Comparison of ENCODE assay signal across 13 cellular contexts in the genomic region with DNA sequence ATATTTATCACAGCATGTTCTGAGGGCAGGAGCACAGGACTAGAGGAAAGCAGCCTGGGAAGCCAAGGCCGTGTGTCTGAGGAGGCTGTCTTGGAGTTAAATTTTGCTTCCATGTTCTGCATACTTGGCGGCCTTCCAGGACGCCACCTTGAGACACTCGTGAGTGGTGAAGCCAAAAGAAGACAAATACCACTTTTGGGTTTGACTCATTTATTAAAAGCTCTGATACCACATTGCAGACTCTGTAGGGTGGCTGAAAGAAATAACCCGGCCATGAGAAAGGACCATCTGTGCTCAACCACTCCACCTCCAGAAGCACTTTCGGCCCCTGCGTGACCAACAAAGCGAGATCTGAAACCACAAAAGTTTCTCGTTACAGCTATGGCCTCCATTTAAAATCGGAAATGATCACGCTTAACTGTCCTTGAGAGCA.
DNase-seq lines count a peak whose midpoint lies in the region; ATAC-seq, FAIRE-seq and TF ChIP-seq lines count a peak whose summit lies in the region.
"Had no signal": no experiment of that assay in that cellular context is flagged by ENCODE, and none has a peak within 500 bp of the region (broad histone marks: within the 10 kb centered on the region; RNA-seq: fewer than 3 reads in every experiment).

No MANE protein-coding gene starts in this region.

- CTCF ChIA-PET in activated CD8-positive, alpha-beta T cell treated with anti-CD3 and anti-CD28 coated beads, Interleukin-2, amount 10 ng/mL, durations not matched to agents 7 days and 5 days (lab: Charles Lee) = interaction anchor here (1.5 kb wide), 1 partner anchor 32 kb away, joined by 4 read pairs; no protein-coding TSS in a partner anchor

- H3K36me3 ChIP-seq in gastrocnemius medialis (peaks cover 5 to 45% of the 10 kb centered on the region in 2 donors), stomach (peaks cover 36 to 88% (median 82%) of the 10 kb centered on the region in 4 donors)

- ATAC-seq in HG02884 (IDR thresholded peaks at IDR 0.05; ENCODE audit: unreplicated experiment) = peak; percentile 97
- no peak for ATAC-seq in activated CD8-positive, alpha-beta T cell treated with anti-CD3 and anti-CD28 coated beads, Interleukin-2, amount 10 ng/mL, durations not matched to agents 7 days and 5 days
- no peak for ATAC-seq in gastrocnemius medialis
- ATAC-seq: activated CD4-positive, alpha-beta T cell treated with anti-CD3 and anti-CD28 coated beads for 36 hours; left lobe of liver; right cardiac atrium had no signal

- intact Hi-C loops in gastrocnemius medialis (cut with DNase I; ENCODE audit: low total_unique reads) (no loop called here), stomach (cut with DNase I; ENCODE audit: low total_unique reads) (no loop called here)

- H3K9me3 ChIP-seq in gastrocnemius medialis (no peaks in the 10 kb centered on the region), stomach (no peaks in the 10 kb centered on the region)

- TF ChIP-seq EP300 in stomach (IDR thresholded peaks at IDR 0.05) = no peak

- H3K4me3 Mint-ChIP-seq in activated CD8-positive, alpha-beta T cell treated with anti-CD3 and anti-CD28 coated beads, Interleukin-2, amount 10 ng/mL, durations not matched to agents 7 days and 5 days = no peak overlapping the region
- H3K4me3 Mint-ChIP-seq: activated CD4-positive, alpha-beta T cell treated with anti-CD3 and anti-CD28 coated beads for 36 hours had no signal

- H3K4me1 ChIP-seq in gastrocnemius medialis (peaks cover 10% of the 10 kb centered on the region in 2 donors), stomach (peaks cover 0 to 35% (median 14%) of the 10 kb centered on the region in 4 donors)

- H3K4me1 Mint-ChIP-seq in activated CD8-positive, alpha-beta T cell treated with anti-CD3 and anti-CD28 coated beads, Interleukin-2, amount 10 ng/mL, durations not matched to agents 7 days and 5 days (ENCODE audit: low read depth) = no peaks in the 10 kb centered on the region
- H3K4me1 Mint-ChIP-seq: activated CD4-positive, alpha-beta T cell treated with anti-CD3 and anti-CD28 coated beads for 36 hours had no signal

- TF ChIP-seq CTCF in gastrocnemius medialis (IDR thresholded peaks at IDR 0.05 in 4 of 5, conservative IDR thresholded peaks at IDR 0.05 in 1 of 5) (no peak), stomach (IDR thresholded peaks at IDR 0.05) (no peak)

- peaks cover 36% of the 10 kb centered on the region for H3K36me3 Mint-ChIP-seq in activated CD8-positive, alpha-beta T cell treated with anti-CD3 and anti-CD28 coated beads, Interleukin-2, amount 10 ng/mL, durations not matched to agents 7 days and 5 days (ENCODE audit: low read depth)

- FAIRE-seq in GM12891 (lab: Jason Lieb, UNC) = no peak

- POLR2A ChIA-PET in activated CD8-positive, alpha-beta T cell treated with anti-CD3 and anti-CD28 coated beads, Interleukin-2, amount 10 ng/mL, durations not matched to agents 7 days and 5 days (lab: Charles Lee) = no interaction called here

- H3K4me3 ChIP-seq in gastrocnemius medialis (no peak overlapping the region), stomach (no peak overlapping the region)

- no peaks in the 10 kb centered on the region for H3K9me3 Mint-ChIP-seq in activated CD8-positive, alpha-beta T cell treated with anti-CD3 and anti-CD28 coated beads, Interleukin-2, amount 10 ng/mL, durations not matched to agents 7 days and 5 days (ENCODE audit: insufficient read depth)

- no peaks in the 10 kb centered on the region for H3K27me3 Mint-ChIP-seq in activated CD8-positive, alpha-beta T cell treated with anti-CD3 and anti-CD28 coated beads, Interleukin-2, amount 10 ng/mL, durations not matched to agents 7 days and 5 days (ENCODE audit: low read depth)
- H3K27me3 Mint-ChIP-seq: activated CD4-positive, alpha-beta T cell treated with anti-CD3 and anti-CD28 coated beads for 36 hours had no signal

- no peaks in the 10 kb centered on the region for H3K27me3 ChIP-seq in gastrocnemius medialis
- no peaks in the 10 kb centered on the region for H3K27me3 ChIP-seq in stomach

- H3K27ac Mint-ChIP-seq in activated CD8-positive, alpha-beta T cell treated with anti-CD3 and anti-CD28 coated beads, Interleukin-2, amount 10 ng/mL, durations not matched to agents 7 days and 5 days = no peak overlapping the region
- H3K27ac Mint-ChIP-seq: activated CD4-positive, alpha-beta T cell treated with anti-CD3 and anti-CD28 coated beads for 36 hours had no signal

- in situ Hi-C loops in gastrocnemius medialis (cut with MboI; ENCODE audit: low sequenced_read_pairs in 4 of 4) = loop anchor here in 1 of 4 donors (10.0 kb wide), 1 partner anchor 71 kb away; no protein-coding TSS in a partner anchor

- H3K27ac ChIP-seq in gastrocnemius medialis = no peak overlapping the region
- H3K27ac ChIP-seq in stomach = no peak overlapping the region

- 75 to 78% (median 77%) methylated on average over 11 of the region's 11 CpGs for WGBS in stomach, 5 donors

- no peak for TF ChIP-seq POLR2A in gastrocnemius medialis (IDR thresholded peaks at IDR 0.05)
- TF ChIP-seq POLR2A in stomach (IDR thresholded peaks at IDR 0.05) = no peak
- TF ChIP-seq POLR2A in GM12891 (IDR thresholded peaks at IDR 0.05; ENCODE audit: low read depth, low read length) = no peak

- DNase-seq in NCI-H510A treated with DMSO at 0.1 percent for 48 hours (lab: John Stamatoyannopoulos, UW) (peak; percentile 75), NCI-H510A (lab: John Stamatoyannopoulos, UW) (no peak), NCI-H2029 (lab: John Stamatoyannopoulos, UW) (peak; percentile 59), gastrocnemius medialis (no peak), stomach (no peak), GM12891 (ENCODE audit: insufficient read length, low spot score) (no peak)
- no peak for DNase-seq in activated CD8-positive, alpha-beta T cell treated with anti-CD3 and anti-CD28 coated beads, Interleukin-2, amount 10 ng/mL, durations not matched to agents 7 days and 5 days
- DNase-seq: activated CD4-positive, alpha-beta T cell treated with anti-CD3 and anti-CD28 coated beads for 36 hours; IMR-90; right cardiac atrium; stimulated activated CD8-positive, alpha-beta memory T cell treated with anti-CD3 and anti-CD28 coated beads, Interleukin-4, amount 100 ng/mL, for 48 hours had no signal

TF ChIP-seq in GM12891, 5 proteins besides CTCF, POLR2A, EP300 and RAD21:
- no peak for TF ChIP-seq TAF1 (IDR thresholded peaks at IDR 0.05; ENCODE audit: low read depth, low read length)
- TF ChIP-seq POU2F2 (IDR thresholded peaks at IDR 0.05; ENCODE audit: low read depth, low read length) = no peak
- TF ChIP-seq PAX5 (IDR thresholded peaks at IDR 0.05; ENCODE audit: insufficient read depth, low read length, severe bottlenecking) = no peak
- TF ChIP-seq POLR2AphosphoS5 (IDR thresholded peaks at IDR 0.05; ENCODE audit: low read depth, low read length) = no peak
- no peak for TF ChIP-seq SPI1 (IDR thresholded peaks at IDR 0.05; ENCODE audit: low read depth, low read length)
TF ChIP-seq in GM12891: peak in this region for 0.

Comparison
In these comparisons a context has a peak if more than half of its experiments do, and no peak if none do; other contexts are left out.
1. DNase-seq: peak in NCI-H510A treated with DMSO at 0.1 percent for 48 hours (single experiment) and NCI-H2029 (single experiment); none in NCI-H510A (single experiment), activated CD8-positive, alpha-beta T cell treated with anti-CD3 and anti-CD28 coated beads, Interleukin-2, amount 10 ng/mL, durations not matched to agents 7 days and 5 days (single experiment), gastrocnemius medialis (0 of 2), stomach (single experiment) and GM12891 (single experiment).